In the genomic region with DNA sequence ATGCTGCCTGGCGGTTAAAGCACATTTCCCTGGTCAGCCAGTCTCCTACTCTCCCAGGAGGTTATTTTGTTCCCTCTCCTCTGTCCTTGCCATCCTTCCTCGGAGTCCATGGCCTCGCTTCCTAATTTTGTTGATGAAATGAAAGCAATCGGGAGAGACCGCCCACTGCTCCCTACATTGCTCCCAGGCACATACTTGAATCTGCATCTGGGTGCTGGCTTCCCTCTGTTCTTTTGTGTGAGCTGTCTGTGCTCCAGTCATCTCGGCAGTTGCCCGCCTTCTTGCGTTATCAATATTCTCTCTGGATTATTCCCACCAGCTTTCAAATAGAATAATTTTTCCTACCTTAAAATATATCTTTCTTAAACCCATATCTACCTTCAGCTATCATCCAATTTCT, we compare ENCODE assay signal across 2 cellular contexts.
TF ChIP-seq lines count a peak whose summit lies in the region.

No MANE protein-coding gene starts in this region.

TF ChIP-seq in GM23338, 12 proteins besides CTCF, POLR2A, EP300 and RAD21 (continues in another document):
- no peak for TF ChIP-seq POLR2AphosphoS5 (IDR thresholded peaks at IDR 0.05; ENCODE audit: low read depth)
- TF ChIP-seq EZH2phosphoT487 (IDR thresholded peaks at IDR 0.05; ENCODE audit: unreplicated experiment), result no peak
- TF ChIP-seq, protein P1, sequence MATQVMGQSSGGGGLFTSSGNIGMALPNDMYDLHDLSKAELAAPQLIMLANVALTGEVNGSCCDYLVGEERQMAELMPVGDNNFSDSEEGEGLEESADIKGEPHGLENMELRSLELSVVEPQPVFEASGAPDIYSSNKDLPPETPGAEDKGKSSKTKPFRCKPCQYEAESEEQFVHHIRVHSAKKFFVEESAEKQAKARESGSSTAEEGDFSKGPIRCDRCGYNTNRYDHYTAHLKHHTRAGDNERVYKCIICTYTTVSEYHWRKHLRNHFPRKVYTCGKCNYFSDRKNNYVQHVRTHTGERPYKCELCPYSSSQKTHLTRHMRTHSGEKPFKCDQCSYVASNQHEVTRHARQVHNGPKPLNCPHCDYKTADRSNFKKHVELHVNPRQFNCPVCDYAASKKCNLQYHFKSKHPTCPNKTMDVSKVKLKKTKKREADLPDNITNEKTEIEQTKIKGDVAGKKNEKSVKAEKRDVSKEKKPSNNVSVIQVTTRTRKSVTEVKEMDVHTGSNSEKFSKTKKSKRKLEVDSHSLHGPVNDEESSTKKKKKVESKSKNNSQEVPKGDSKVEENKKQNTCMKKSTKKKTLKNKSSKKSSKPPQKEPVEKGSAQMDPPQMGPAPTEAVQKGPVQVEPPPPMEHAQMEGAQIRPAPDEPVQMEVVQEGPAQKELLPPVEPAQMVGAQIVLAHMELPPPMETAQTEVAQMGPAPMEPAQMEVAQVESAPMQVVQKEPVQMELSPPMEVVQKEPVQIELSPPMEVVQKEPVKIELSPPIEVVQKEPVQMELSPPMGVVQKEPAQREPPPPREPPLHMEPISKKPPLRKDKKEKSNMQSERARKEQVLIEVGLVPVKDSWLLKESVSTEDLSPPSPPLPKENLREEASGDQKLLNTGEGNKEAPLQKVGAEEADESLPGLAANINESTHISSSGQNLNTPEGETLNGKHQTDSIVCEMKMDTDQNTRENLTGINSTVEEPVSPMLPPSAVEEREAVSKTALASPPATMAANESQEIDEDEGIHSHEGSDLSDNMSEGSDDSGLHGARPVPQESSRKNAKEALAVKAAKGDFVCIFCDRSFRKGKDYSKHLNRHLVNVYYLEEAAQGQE (IDR thresholded peaks at IDR 0.05; ENCODE audit: unreplicated experiment), result no peak
- no peak for TF ChIP-seq EZH2 (IDR thresholded peaks at IDR 0.05; ENCODE audit: low read depth, unreplicated experiment)
- TF ChIP-seq, protein P2, sequence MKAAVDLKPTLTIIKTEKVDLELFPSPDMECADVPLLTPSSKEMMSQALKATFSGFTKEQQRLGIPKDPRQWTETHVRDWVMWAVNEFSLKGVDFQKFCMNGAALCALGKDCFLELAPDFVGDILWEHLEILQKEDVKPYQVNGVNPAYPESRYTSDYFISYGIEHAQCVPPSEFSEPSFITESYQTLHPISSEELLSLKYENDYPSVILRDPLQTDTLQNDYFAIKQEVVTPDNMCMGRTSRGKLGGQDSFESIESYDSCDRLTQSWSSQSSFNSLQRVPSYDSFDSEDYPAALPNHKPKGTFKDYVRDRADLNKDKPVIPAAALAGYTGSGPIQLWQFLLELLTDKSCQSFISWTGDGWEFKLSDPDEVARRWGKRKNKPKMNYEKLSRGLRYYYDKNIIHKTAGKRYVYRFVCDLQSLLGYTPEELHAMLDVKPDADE (IDR thresholded peaks at IDR 0.05), result no peak
- TF ChIP-seq, protein P3, sequence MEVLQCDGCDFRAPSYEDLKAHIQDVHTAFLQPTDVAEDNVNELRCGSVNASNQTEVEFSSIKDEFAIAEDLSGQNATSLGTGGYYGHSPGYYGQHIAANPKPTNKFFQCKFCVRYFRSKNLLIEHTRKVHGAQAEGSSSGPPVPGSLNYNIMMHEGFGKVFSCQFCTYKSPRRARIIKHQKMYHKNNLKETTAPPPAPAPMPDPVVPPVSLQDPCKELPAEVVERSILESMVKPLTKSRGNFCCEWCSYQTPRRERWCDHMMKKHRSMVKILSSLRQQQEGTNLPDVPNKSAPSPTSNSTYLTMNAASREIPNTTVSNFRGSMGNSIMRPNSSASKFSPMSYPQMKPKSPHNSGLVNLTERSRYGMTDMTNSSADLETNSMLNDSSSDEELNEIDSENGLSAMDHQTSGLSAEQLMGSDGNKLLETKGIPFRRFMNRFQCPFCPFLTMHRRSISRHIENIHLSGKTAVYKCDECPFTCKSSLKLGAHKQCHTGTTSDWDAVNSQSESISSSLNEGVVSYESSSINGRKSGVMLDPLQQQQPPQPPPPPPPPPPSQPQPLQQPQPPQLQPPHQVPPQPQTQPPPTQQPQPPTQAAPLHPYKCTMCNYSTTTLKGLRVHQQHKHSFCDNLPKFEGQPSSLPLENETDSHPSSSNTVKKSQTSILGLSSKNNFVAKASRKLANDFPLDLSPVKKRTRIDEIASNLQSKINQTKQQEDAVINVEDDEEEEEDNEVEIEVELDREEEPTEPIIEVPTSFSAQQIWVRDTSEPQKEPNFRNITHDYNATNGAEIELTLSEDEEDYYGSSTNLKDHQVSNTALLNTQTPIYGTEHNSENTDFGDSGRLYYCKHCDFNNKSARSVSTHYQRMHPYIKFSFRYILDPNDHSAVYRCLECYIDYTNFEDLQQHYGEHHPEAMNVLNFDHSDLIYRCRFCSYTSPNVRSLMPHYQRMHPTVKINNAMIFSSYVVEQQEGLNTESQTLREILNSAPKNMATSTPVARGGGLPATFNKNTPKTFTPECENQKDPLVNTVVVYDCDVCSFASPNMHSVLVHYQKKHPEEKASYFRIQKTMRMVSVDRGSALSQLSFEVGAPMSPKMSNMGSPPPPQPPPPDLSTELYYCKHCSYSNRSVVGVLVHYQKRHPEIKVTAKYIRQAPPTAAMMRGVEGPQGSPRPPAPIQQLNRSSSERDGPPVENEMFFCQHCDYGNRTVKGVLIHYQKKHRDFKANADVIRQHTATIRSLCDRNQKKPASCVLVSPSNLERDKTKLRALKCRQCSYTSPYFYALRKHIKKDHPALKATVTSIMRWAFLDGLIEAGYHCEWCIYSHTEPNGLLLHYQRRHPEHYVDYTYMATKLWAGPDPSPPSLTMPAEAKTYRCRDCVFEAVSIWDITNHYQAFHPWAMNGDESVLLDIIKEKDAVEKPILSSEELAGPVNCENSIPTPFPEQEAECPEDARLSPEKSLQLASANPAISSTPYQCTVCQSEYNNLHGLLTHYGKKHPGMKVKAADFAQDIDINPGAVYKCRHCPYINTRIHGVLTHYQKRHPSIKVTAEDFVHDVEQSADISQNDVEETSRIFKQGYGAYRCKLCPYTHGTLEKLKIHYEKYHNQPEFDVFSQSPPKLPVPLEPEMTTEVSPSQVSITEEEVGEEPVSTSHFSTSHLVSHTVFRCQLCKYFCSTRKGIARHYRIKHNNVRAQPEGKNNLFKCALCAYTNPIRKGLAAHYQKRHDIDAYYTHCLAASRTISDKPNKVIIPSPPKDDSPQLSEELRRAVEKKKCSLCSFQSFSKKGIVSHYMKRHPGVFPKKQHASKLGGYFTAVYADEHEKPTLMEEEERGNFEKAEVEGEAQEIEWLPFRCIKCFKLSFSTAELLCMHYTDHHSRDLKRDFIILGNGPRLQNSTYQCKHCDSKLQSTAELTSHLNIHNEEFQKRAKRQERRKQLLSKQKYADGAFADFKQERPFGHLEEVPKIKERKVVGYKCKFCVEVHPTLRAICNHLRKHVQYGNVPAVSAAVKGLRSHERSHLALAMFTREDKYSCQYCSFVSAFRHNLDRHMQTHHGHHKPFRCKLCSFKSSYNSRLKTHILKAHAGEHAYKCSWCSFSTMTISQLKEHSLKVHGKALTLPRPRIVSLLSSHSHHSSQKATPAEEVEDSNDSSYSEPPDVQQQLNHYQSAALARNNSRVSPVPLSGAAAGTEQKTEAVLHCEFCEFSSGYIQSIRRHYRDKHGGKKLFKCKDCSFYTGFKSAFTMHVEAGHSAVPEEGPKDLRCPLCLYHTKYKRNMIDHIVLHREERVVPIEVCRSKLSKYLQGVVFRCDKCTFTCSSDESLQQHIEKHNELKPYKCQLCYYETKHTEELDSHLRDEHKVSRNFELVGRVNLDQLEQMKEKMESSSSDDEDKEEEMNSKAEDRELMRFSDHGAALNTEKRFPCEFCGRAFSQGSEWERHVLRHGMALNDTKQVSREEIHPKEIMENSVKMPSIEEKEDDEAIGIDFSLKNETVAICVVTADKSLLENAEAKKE (CRISPR knock-in tag; IDR thresholded peaks at IDR 0.05), result no peak
- no peak for TF ChIP-seq ZNF114 (CRISPR knock-in tag; IDR thresholded peaks at IDR 0.05)
- TF ChIP-seq ZNF331 (CRISPR knock-in tag; IDR thresholded peaks at IDR 0.05; ENCODE audit: low read depth), result no peak
- TF ChIP-seq JUNB (IDR thresholded peaks at IDR 0.05; ENCODE audit: unreplicated experiment), result no peak
- no peak for TF ChIP-seq CREB1 (CRISPR knock-in tag; IDR thresholded peaks at IDR 0.05; ENCODE audit: low read depth)

TF ChIP-seq in H1, 55 proteins besides CTCF, POLR2A, EP300 and RAD21:
- TF ChIP-seq JUND (IDR thresholded peaks at IDR 0.05; ENCODE audit: low read length), result no peak
TF ChIP-seq in H1: peak in this region for 0.
